21 cellular contexts compared by ENCODE assay signal in genomic region chr1:211282023-211282373, GRCh38.
"Had no signal": no experiment of that assay in that cellular context is flagged by ENCODE, and none has a peak within 500 bp of the region (broad histone marks: within the 10 kb centered on the region; RNA-seq: fewer than 3 reads in every experiment).

No MANE protein-coding gene starts in this region.

- DNase-seq: activated CD4-positive, CD25-positive, alpha-beta regulatory T cell; activated CD8-positive, alpha-beta memory T cell treated with anti-CD3 and anti-CD28 coated beads, Interleukin-2, amount 10 ng/mL, durations not matched to agents 7 days and 5 days; activated effector memory CD4-positive, alpha-beta T cell treated with Interleukin-2 at 50 U/mL for 16 hours; activated naive CD4-positive, alpha-beta T cell; activated T-cell treated with anti-CD3 and anti-CD28 coated beads, Interleukin-2, amount 50 U/mL, for 4 hours; brain microvascular endothelial cell; KG1; NCI-H1105; NCI-H1436; NCI-H1694 treated with DMSO at 0.1 percent for 48 hours; NCI-H2029 treated with DMSO at 0.1 percent for 48 hours; NCI-H510A treated with DMSO at 0.1 percent for 48 hours; NCI-H69; PC-9; SHP77 treated with DMSO at 0.1 percent for 48 hours; T-helper 17 cell; T-helper 9 cell had no signal

- H3K4me1 Mint-ChIP-seq: activated CD8-positive, alpha-beta memory T cell treated with anti-CD3 and anti-CD28 coated beads, Interleukin-2, amount 10 ng/mL, durations not matched to agents 7 days and 5 days had no signal

- H3K27me3 Mint-ChIP-seq: activated CD8-positive, alpha-beta memory T cell treated with anti-CD3 and anti-CD28 coated beads, Interleukin-2, amount 10 ng/mL, durations not matched to agents 7 days and 5 days; IgD-negative memory B cell; T-helper 17 cell had no signal

- H3K27me3 ChIP-seq: brain microvascular endothelial cell, cardiac muscle cell had no signal

- H2AFZ ChIP-seq: PC-9 had no signal

- ATAC-seq: T-helper 17 cell had no signal

- H3K9me3 Mint-ChIP-seq: activated naive CD4-positive, alpha-beta T cell treated with anti-CD3 and anti-CD28 coated beads, Interleukin-2, amount 50 U/mL, for 72 hours; activated T-cell treated with anti-CD3 and anti-CD28 coated beads, Interleukin-2, amount 50 U/mL, for 4 hours; IgD-negative memory B cell had no signal

- H3K4me3 ChIP-seq: cardiac muscle cell, PC-9 had no signal

- H3K4me2 ChIP-seq: PC-9 had no signal

- H3K27ac Mint-ChIP-seq: activated CD8-positive, alpha-beta memory T cell treated with anti-CD3 and anti-CD28 coated beads, Interleukin-2, amount 10 ng/mL, durations not matched to agents 7 days and 5 days; activated naive CD4-positive, alpha-beta T cell treated with anti-CD3 and anti-CD28 coated beads, Interleukin-2, amount 50 U/mL, for 72 hours; IgD-negative memory B cell; T-helper 17 cell had no signal

- H3K4me3 Mint-ChIP-seq: activated CD8-positive, alpha-beta memory T cell treated with anti-CD3 and anti-CD28 coated beads, Interleukin-2, amount 10 ng/mL, durations not matched to agents 7 days and 5 days; activated T-cell treated with anti-CD3 and anti-CD28 coated beads, Interleukin-2, amount 50 U/mL, for 4 hours; IgD-negative memory B cell; T-helper 17 cell had no signal

- H3K27ac ChIP-seq: VCaP had no signal
